23 cellular contexts compared by ENCODE assay signal in genomic region chr3:125513490-125514115, GRCh38.
"Had no signal": no experiment of that assay in that cellular context is flagged by ENCODE, and none has a peak within 500 bp of the region (broad histone marks: within the 10 kb centered on the region; RNA-seq: fewer than 3 reads in every experiment).

No MANE protein-coding gene starts in this region.

- H3K9me3 Mint-ChIP-seq: central memory CD8-positive, alpha-beta T cell had no signal

- DNase-seq: activated CD4-positive, alpha-beta memory T cell treated with anti-CD3 and anti-CD28 coated beads for 36 hours; activated CD4-positive, alpha-beta T cell treated with anti-CD3 and anti-CD28 coated beads, Interleukin-2, amount 10 ng/mL, durations not matched to agents 7 days and 5 days; activated CD4-positive, CD25-positive, alpha-beta regulatory T cell treated with anti-CD3 and anti-CD28 coated beads, Interleukin-2, amount 50 U/mL, for 72 hours; activated CD8-positive, alpha-beta memory T cell treated with anti-CD3 and anti-CD28 coated beads for 24 hours; activated gamma-delta T cell treated with Interleukin-2 at 50 U/mL for 16 hours; activated naive CD4-positive, alpha-beta T cell treated with anti-CD3 and anti-CD28 coated beads, Interleukin-2, amount 10 ng/mL, durations not matched to agents 7 days and 5 days; activated T-cell treated with anti-CD3 and anti-CD28 coated beads, Interleukin-2, amount 50 U/mL, for 72 hours; body of pancreas; Kasumi-1; KBM-7; MV-4-11; NCI-H1436; NCI-H1694 treated with DMSO at 0.1 percent for 48 hours; NCI-H2029 treated with DMSO at 0.1 percent for 48 hours; NCI-H345; NCI-H510A; NCI-H526 treated with DMSO at 0.1 percent for 48 hours; SHP77 had no signal

- H3K4me1 ChIP-seq: SJSA1 had no signal

- H3K9me3 ChIP-seq: ascending aorta, body of pancreas, SJSA1 had no signal

- H3K27ac Mint-ChIP-seq: activated CD4-positive, alpha-beta T cell treated with anti-CD3 and anti-CD28 coated beads, Interleukin-2, amount 10 ng/mL, durations not matched to agents 7 days and 5 days; activated naive CD4-positive, alpha-beta T cell treated with anti-CD3 and anti-CD28 coated beads, Interleukin-2, amount 10 ng/mL, durations not matched to agents 7 days and 5 days; activated T-cell treated with anti-CD3 and anti-CD28 coated beads, Interleukin-2, amount 50 U/mL, for 72 hours; T-helper 1 cell treated with Interleukin-12 subunit alpha and Interleukin-12 subunit beta and Interleukin-4 antibody, amounts not matched to agents 30 μg/mL and 1 μg/mL, for 36 hours; WTC11 had no signal

- H3K4me1 Mint-ChIP-seq: WTC11 had no signal

- H3K27ac ChIP-seq: body of pancreas, SJSA1 had no signal

- H3K27me3 Mint-ChIP-seq: activated CD4-positive, alpha-beta memory T cell treated with anti-CD3 and anti-CD28 coated beads for 36 hours; activated CD4-positive, alpha-beta T cell treated with anti-CD3 and anti-CD28 coated beads, Interleukin-2, amount 10 ng/mL, durations not matched to agents 7 days and 5 days; activated naive CD4-positive, alpha-beta T cell treated with anti-CD3 and anti-CD28 coated beads, Interleukin-2, amount 10 ng/mL, durations not matched to agents 7 days and 5 days; central memory CD8-positive, alpha-beta T cell had no signal

- H3K4me3 ChIP-seq: ascending aorta, body of pancreas, SJSA1 had no signal

- H3K27me3 ChIP-seq: ascending aorta, body of pancreas, SJSA1 had no signal

- H3K4me3 Mint-ChIP-seq: activated CD4-positive, alpha-beta memory T cell treated with anti-CD3 and anti-CD28 coated beads for 36 hours; activated CD4-positive, alpha-beta T cell treated with anti-CD3 and anti-CD28 coated beads, Interleukin-2, amount 10 ng/mL, durations not matched to agents 7 days and 5 days; activated naive CD4-positive, alpha-beta T cell treated with anti-CD3 and anti-CD28 coated beads, Interleukin-2, amount 10 ng/mL, durations not matched to agents 7 days and 5 days; activated T-cell treated with anti-CD3 and anti-CD28 coated beads, Interleukin-2, amount 50 U/mL, for 72 hours; central memory CD8-positive, alpha-beta T cell; T-helper 1 cell treated with Interleukin-12 subunit alpha and Interleukin-12 subunit beta and Interleukin-4 antibody, amounts not matched to agents 30 μg/mL and 1 μg/mL, for 36 hours; WTC11 had no signal

- ATAC-seq: activated T-cell treated with anti-CD3 and anti-CD28 coated beads, Interleukin-2, amount 50 U/mL, for 72 hours; body of pancreas; WTC11 had no signal
